Comparison of ENCODE assay signal across 17 cellular contexts in genomic region chr5:56670916-56671315, GRCh38.
DNase-seq lines count a peak whose midpoint lies in the region; ATAC-seq and TF ChIP-seq lines count a peak whose summit lies in the region.
"Had no signal": no experiment of that assay in that cellular context is flagged by ENCODE, and none has a peak within 500 bp of the region (broad histone marks: within the 10 kb centered on the region; RNA-seq: fewer than 3 reads in every experiment).

No MANE protein-coding gene starts in this region.

- H3K27me3 Mint-ChIP-seq in CD4-positive, CD25-positive, alpha-beta regulatory T cell, result no peaks in the 10 kb centered on the region
- no peaks in the 10 kb centered on the region for H3K27me3 Mint-ChIP-seq in naive B cell

- H4K20me1 ChIP-seq in mammary epithelial cell (ENCODE audit: insufficient read depth, low read length), result no peaks in the 10 kb centered on the region

- H3K36me3 Mint-ChIP-seq in CD4-positive, CD25-positive, alpha-beta regulatory T cell, result no peaks in the 10 kb centered on the region
- H3K36me3 Mint-ChIP-seq in naive B cell, result peaks cover 15 to 19% of the 10 kb centered on the region in 2 donors

- H3K4me2 ChIP-seq in mammary epithelial cell (ENCODE audit: insufficient read depth, low read depth, low read length), result peak overlapping the region; percentile 1

- DNase-seq in CD4-positive, CD25-positive, alpha-beta regulatory T cell, result no peak
- DNase-seq in mammary epithelial cell (no peak), naive B cell (no peak), HT-29 (ENCODE audit: low spot score) (no peak), GM20000 (ENCODE audit: low spot score) (no peak), aorta (no peak)
- DNase-seq: activated naive CD4-positive, alpha-beta T cell; DMS79 treated with DMSO at 0.1 percent for 48 hours; effector memory CD4-positive, alpha-beta T cell; gastrocnemius medialis; NCI-H1092; occipital lobe; upper lobe of right lung had no signal

- H3K4me3 ChIP-seq in CD4-positive, CD25-positive, alpha-beta regulatory T cell (ENCODE audit: low read depth, low read length), result peak overlapping the region; percentile 38
- H3K4me3 ChIP-seq in HUES48 (ENCODE audit: low read depth, low read length), result no peak overlapping the region
- H3K4me3 ChIP-seq in mammary epithelial cell (replicated peaks in 1 of 3; ENCODE audit: insufficient read depth in 1 of 3, low read depth in 2 of 3, low read length in 3 of 3), result no peak overlapping the region
- H3K4me3 ChIP-seq in aorta (ENCODE audit: low read length in 2 of 2), result no peak overlapping the region
- H3K4me3 ChIP-seq: cardiac muscle cell, gastrocnemius medialis, SK-N-MC, upper lobe of right lung had no signal

- peak overlapping the region in 2 of 3 donors; percentile 92 to 99 for H3K27ac Mint-ChIP-seq in CD4-positive, CD25-positive, alpha-beta regulatory T cell
- H3K27ac Mint-ChIP-seq in naive B cell, result peak overlapping the region; percentile 96 to 99 (median 98)

- ATAC-seq in CD4-positive, CD25-positive, alpha-beta regulatory T cell (ENCODE audit: low read depth in 2 of 2), result no peak
- ATAC-seq in naive B cell (ENCODE audit: low read depth in 2 of 2) (no peak), HG03095 (IDR thresholded peaks at IDR 0.05; ENCODE audit: unreplicated experiment) (no peak), aorta (ENCODE audit: low FRiP score) (no peak)
- ATAC-seq: gastrocnemius medialis had no signal

- no TSS peak for BruUV-seq in mammary epithelial cell (replicated peaks; lab: Mats Ljungman, UMichigan)

- H3K9me3 ChIP-seq in CD4-positive, CD25-positive, alpha-beta regulatory T cell (ENCODE audit: control insufficient read depth in 2 of 2, low read length in 2 of 2), result no peaks in the 10 kb centered on the region
- no peaks in the 10 kb centered on the region for H3K9me3 ChIP-seq in HUES48 (ENCODE audit: control insufficient read depth, insufficient read depth, low read length)
- no peaks in the 10 kb centered on the region for H3K9me3 ChIP-seq in mammary epithelial cell (replicated peaks; ENCODE audit: insufficient read depth, low read length)
- no peaks in the 10 kb centered on the region for H3K9me3 ChIP-seq in aorta (ENCODE audit: control insufficient read depth, low read length)
- H3K9me3 ChIP-seq: gastrocnemius medialis, upper lobe of right lung had no signal

- in situ Hi-C loops in mammary epithelial cell (cut with MboI; ENCODE audit: low sequenced_read_pairs in 2 of 2), result no loop called here

- no peak overlapping the region for H2AFZ ChIP-seq in mammary epithelial cell (ENCODE audit: low read depth, low read length)

- no peaks in the 10 kb centered on the region for H3K27me3 ChIP-seq in CD4-positive, CD25-positive, alpha-beta regulatory T cell (ENCODE audit: control insufficient read depth, insufficient read depth, low read length)
- peaks cover 10% of the 10 kb centered on the region for H3K27me3 ChIP-seq in HUES48 (ENCODE audit: control insufficient read depth, insufficient read depth, low read length)
- H3K27me3 ChIP-seq in mammary epithelial cell (ENCODE audit: insufficient read depth, low read length), result no peaks in the 10 kb centered on the region
- H3K27me3 ChIP-seq in aorta (ENCODE audit: control insufficient read depth in 1 of 2, insufficient read depth in 2 of 2, low read length in 1 of 2), result no peaks in the 10 kb centered on the region
- H3K27me3 ChIP-seq: cardiac muscle cell, gastrocnemius medialis, upper lobe of right lung had no signal

- CTCF ChIA-PET in mammary epithelial cell (lab: Charles Lee; ENCODE audit: low non-redundant PET), result no interaction called here

- peak overlapping the region; percentile 74 for H3K27ac ChIP-seq in CD4-positive, CD25-positive, alpha-beta regulatory T cell (ENCODE audit: insufficient read depth, low read length, poor library complexity, severe bottlenecking)
- H3K27ac ChIP-seq in HUES48 (ENCODE audit: low read depth, low read length) (peak overlapping the region; percentile 45), mammary epithelial cell (ENCODE audit: insufficient read depth, low read depth, low read length) (no peak overlapping the region), aorta (ENCODE audit: low read depth in 1 of 2, low read length in 2 of 2) (no peak overlapping the region)
- H3K27ac ChIP-seq: cardiac muscle cell, gastrocnemius medialis, SK-N-MC, upper lobe of right lung had no signal

- H3K4me1 ChIP-seq in CD4-positive, CD25-positive, alpha-beta regulatory T cell (ENCODE audit: control insufficient read depth, insufficient read depth, low read length, poor library complexity, severe bottlenecking), result peaks cover 37% of the 10 kb centered on the region
- H3K4me1 ChIP-seq in HUES48 (ENCODE audit: control insufficient read depth, insufficient read depth, low read length) (peaks cover 32% of the 10 kb centered on the region), mammary epithelial cell (ENCODE audit: insufficient read depth, low read length) (peaks cover 37% of the 10 kb centered on the region), aorta (ENCODE audit: control insufficient read depth in 1 of 2, insufficient read depth in 2 of 2, low read length in 2 of 2) (no peaks in the 10 kb centered on the region)
- H3K4me1 ChIP-seq: gastrocnemius medialis had no signal

- H3K9me3 Mint-ChIP-seq in CD4-positive, CD25-positive, alpha-beta regulatory T cell, result peaks cover 0 to 9% (median 0%) of the 10 kb centered on the region in 7 donors
- H3K9me3 Mint-ChIP-seq in naive B cell, result peaks cover 1 to 10% (median 4%) of the 10 kb centered on the region in 7 donors

- peaks cover 31 to 64% (median 43%) of the 10 kb centered on the region in 4 donors for H3K4me1 Mint-ChIP-seq in CD4-positive, CD25-positive, alpha-beta regulatory T cell
- H3K4me1 Mint-ChIP-seq in naive B cell, result peaks cover 44 to 80% (median 63%) of the 10 kb centered on the region in 3 donors

- no peaks in the 10 kb centered on the region for H3K79me2 ChIP-seq in mammary epithelial cell (ENCODE audit: insufficient read depth, low read length)

- H3K9ac ChIP-seq in HUES48 (ENCODE audit: low read depth, low read length) (no peak overlapping the region), mammary epithelial cell (ENCODE audit: insufficient read depth, low read length) (no peak overlapping the region)

- H3K36me3 ChIP-seq in CD4-positive, CD25-positive, alpha-beta regulatory T cell (ENCODE audit: control insufficient read depth, insufficient read depth, low read length), result no peaks in the 10 kb centered on the region
- H3K36me3 ChIP-seq in HUES48 (ENCODE audit: control insufficient read depth, insufficient read depth, low read length) (no peaks in the 10 kb centered on the region), mammary epithelial cell (ENCODE audit: insufficient read depth, low read length) (no peaks in the 10 kb centered on the region), aorta (ENCODE audit: control insufficient read depth in 1 of 2, insufficient read depth in 2 of 2, low read length in 1 of 2) (no peaks in the 10 kb centered on the region)
- H3K36me3 ChIP-seq: cardiac muscle cell, gastrocnemius medialis, upper lobe of right lung had no signal

- dilution Hi-C loops in mammary epithelial cell (cut with HindIII; ENCODE audit: low sequenced_read_pairs), result no loop called here

- TF ChIP-seq CTCF in mammary epithelial cell (conservative IDR thresholded peaks at IDR 0.05 in 1 of 2, IDR thresholded peaks at IDR 0.05 in 1 of 2; ENCODE audit: extremely low read depth in 1 of 2, insufficient read depth in 1 of 2, low read depth in 1 of 2, low read length in 2 of 2) (no peak), GM20000 (IDR thresholded peaks at IDR 0.05; ENCODE audit: extremely low read depth, missing control alignments) (no peak)

- WGBS in mammary epithelial cell (ENCODE audit: low coverage, missing lambda C conversion rate), result 64% methylated on average over 2 of the region's 2 CpGs
- 93 to 100% methylated on average over 2 of the region's 2 CpGs for WGBS in aorta, 2 donors

- intact Hi-C loops in mammary epithelial cell (cut with micrococcal nuclease), result no loop called here
- intact Hi-C loops in aorta (cut with DNase I), result no loop called here

- no peak overlapping the region for H3K4me3 Mint-ChIP-seq in CD4-positive, CD25-positive, alpha-beta regulatory T cell
- peak overlapping the region in 4 of 8 donors; percentile 16 to 84 (median 59) for H3K4me3 Mint-ChIP-seq in naive B cell

Comparison
In these comparisons a context has a peak if more than half of its experiments do, and no peak if none do; other contexts are left out.
1. H3K27ac ChIP-seq: peak in CD4-positive, CD25-positive, alpha-beta regulatory T cell (single experiment) and HUES48 (single experiment); none in mammary epithelial cell (single experiment) and aorta (0 of 2).